10 cellular contexts compared by ENCODE assay signal in genomic region chr9:98993570-98993945, GRCh38. TPM values are rescaled to one million over a fixed set of nuclear protein-coding genes. Genes with fewer than 3 reads are reported as not detected.
DNase-seq lines count a peak whose midpoint lies in the region; ATAC-seq lines count a peak whose summit lies in the region.
"Had no signal": no experiment of that assay in that cellular context is flagged by ENCODE, and none has a peak within 500 bp of the region (broad histone marks: within the 10 kb centered on the region; RNA-seq: fewer than 3 reads in every experiment).

No MANE protein-coding gene starts in this region.

- intact Hi-C loops in activated CD4-positive, alpha-beta T cell treated with anti-CD3 and anti-CD28 coated beads, Interleukin-2, amount 10 ng/mL, durations not matched to agents 24 days and 14 days (cut with micrococcal nuclease): loop anchor here (10.0 kb wide), 1 partner anchor 149 kb away; no protein-coding TSS in a partner anchor

- H3K4me3 Mint-ChIP-seq in activated CD4-positive, alpha-beta T cell treated with anti-CD3 and anti-CD28 coated beads, Interleukin-2, amount 10 ng/mL, durations not matched to agents 24 days and 14 days: peak overlapping the region; percentile 40
- H3K4me3 Mint-ChIP-seq: activated naive CD8-positive, alpha-beta T cell treated with anti-CD3 and anti-CD28 coated beads, Interleukin-2, amount 10 ng/mL, durations not matched to agents 7 days and 5 days had no signal

- H3K79me2 ChIP-seq in trophoblast cell (ENCODE audit: control insufficient read depth, insufficient read depth, low read length, poor library complexity): no peaks in the 10 kb centered on the region

- in situ Hi-C loops in G401 (cut with HindIII; ENCODE audit: low sequenced_read_pairs): no loop called here

- no peak overlapping the region for H4K91ac ChIP-seq in trophoblast cell (ENCODE audit: low read depth, low read length)

- WGBS in trophoblast cell (ENCODE audit: extremely low coverage, insufficient coverage, insufficient read length): no CpG with 5 or more reads among the region's 6 CpGs

- no peaks in the 10 kb centered on the region for H3K9me3 Mint-ChIP-seq in activated CD4-positive, alpha-beta T cell treated with anti-CD3 and anti-CD28 coated beads, Interleukin-2, amount 10 ng/mL, durations not matched to agents 24 days and 14 days

- no peaks in the 10 kb centered on the region for H3K36me3 Mint-ChIP-seq in activated CD4-positive, alpha-beta T cell treated with anti-CD3 and anti-CD28 coated beads, Interleukin-2, amount 10 ng/mL, durations not matched to agents 24 days and 14 days (ENCODE audit: low read depth)
- H3K36me3 Mint-ChIP-seq: activated naive CD8-positive, alpha-beta T cell treated with anti-CD3 and anti-CD28 coated beads, Interleukin-2, amount 10 ng/mL, durations not matched to agents 7 days and 5 days had no signal

- H3K18ac ChIP-seq in trophoblast cell (ENCODE audit: low read length): no peak overlapping the region

- H3K4me1 ChIP-seq in trophoblast cell (ENCODE audit: control insufficient read depth in 1 of 2, insufficient read depth in 2 of 2, low read length in 2 of 2): peaks cover 5 to 14% of the 10 kb centered on the region in 2 experiments

- no peak overlapping the region for H4K12ac ChIP-seq in trophoblast cell (ENCODE audit: low read depth, low read length)

- peaks cover 10% of the 10 kb centered on the region for H3K9me3 ChIP-seq in trophoblast cell (ENCODE audit: insufficient read depth, low read depth, low read length)

- no peak overlapping the region for H3K4ac ChIP-seq in trophoblast cell (ENCODE audit: low read depth, low read length)

- no peak overlapping the region for H3K4me2 ChIP-seq in trophoblast cell (ENCODE audit: low read length)

- ATAC-seq in GM18868 (IDR thresholded peaks at IDR 0.05; ENCODE audit: unreplicated experiment) (peak; percentile 91), HG02870 (IDR thresholded peaks at IDR 0.05; ENCODE audit: unreplicated experiment) (peak; percentile 76)

- DNase-seq in activated CD4-positive, alpha-beta T cell treated with anti-CD3 and anti-CD28 coated beads, Interleukin-2, amount 10 ng/mL, durations not matched to agents 24 days and 14 days: peak; percentile 70
- DNase-seq in trophoblast cell (peak; percentile 68 to 73), G401 (ENCODE audit: low spot score) (no peak), NCI-H510A (lab: John Stamatoyannopoulos, UW) (no peak), NCI-H748 (lab: John Stamatoyannopoulos, UW; ENCODE audit: unreplicated experiment) (no peak)
- no peak for DNase-seq in stimulated activated naive CD4-positive, alpha-beta T cell treated with Interleukin-2 at 50 U/mL for 16 hours (lab: John Stamatoyannopoulos, UW)
- DNase-seq: activated naive CD8-positive, alpha-beta T cell treated with anti-CD3 and anti-CD28 coated beads, Interleukin-2, amount 10 ng/mL, durations not matched to agents 7 days and 5 days had no signal

- H3K27ac Mint-ChIP-seq in activated CD4-positive, alpha-beta T cell treated with anti-CD3 and anti-CD28 coated beads, Interleukin-2, amount 10 ng/mL, durations not matched to agents 24 days and 14 days: peak overlapping the region; percentile 73
- H3K27ac Mint-ChIP-seq: activated naive CD8-positive, alpha-beta T cell treated with anti-CD3 and anti-CD28 coated beads, Interleukin-2, amount 10 ng/mL, durations not matched to agents 7 days and 5 days had no signal

- peak overlapping the region; percentile 15 for H2AFZ ChIP-seq in trophoblast cell (ENCODE audit: insufficient read depth, low read length, poor library complexity)

- H3K23ac ChIP-seq in trophoblast cell (ENCODE audit: low read length): no peak overlapping the region

- no peaks in the 10 kb centered on the region for H3K79me1 ChIP-seq in trophoblast cell (ENCODE audit: low read length)

- no peak overlapping the region for H4K8ac ChIP-seq in trophoblast cell (ENCODE audit: low read depth, low read length)

- H3K27ac ChIP-seq in trophoblast cell (ENCODE audit: low read depth, low read length): no peak overlapping the region
- H3K27ac ChIP-seq: HL-60 had no signal

- no peak overlapping the region for H2BK120ac ChIP-seq in trophoblast cell (ENCODE audit: insufficient read depth, low read length, poor library complexity)

- H2BK5ac ChIP-seq in trophoblast cell (ENCODE audit: low read depth, low read length, poor library complexity): no peak overlapping the region

- no peaks in the 10 kb centered on the region for H3K27me3 ChIP-seq in trophoblast cell (ENCODE audit: insufficient read depth, low read length)

- no peaks in the 10 kb centered on the region for H3K36me3 ChIP-seq in trophoblast cell (ENCODE audit: control insufficient read depth in 1 of 2, insufficient read depth in 2 of 2, low read length in 2 of 2)

- H3K14ac ChIP-seq in trophoblast cell (ENCODE audit: low read length): no peak overlapping the region

- no peak overlapping the region for H3K9ac ChIP-seq in trophoblast cell (ENCODE audit: low read length)

- no peak overlapping the region for H2BK12ac ChIP-seq in trophoblast cell (ENCODE audit: low read length)

- no peak overlapping the region for H3K4me3 ChIP-seq in trophoblast cell (ENCODE audit: low read depth, low read length)

- peaks cover 23% of the 10 kb centered on the region for H3K27me3 Mint-ChIP-seq in activated CD4-positive, alpha-beta T cell treated with anti-CD3 and anti-CD28 coated beads, Interleukin-2, amount 10 ng/mL, durations not matched to agents 24 days and 14 days

- no peak overlapping the region for H2AK5ac ChIP-seq in trophoblast cell (ENCODE audit: low read length)

- peaks cover 12% of the 10 kb centered on the region for H3K4me1 Mint-ChIP-seq in activated CD4-positive, alpha-beta T cell treated with anti-CD3 and anti-CD28 coated beads, Interleukin-2, amount 10 ng/mL, durations not matched to agents 24 days and 14 days

RNA-seq across cellular contexts. Expression of gene COL15A1, which starts 49.9 kb away (rescaled TPM):
- total RNA-seq in activated CD4-positive, alpha-beta T cell treated with anti-CD3 and anti-CD28 coated beads, Interleukin-2, amount 10 ng/mL, durations not matched to agents 24 days and 14 days: 0.05 and 0.12 TPM in 2 replicates
- 0.51 and 0.57 TPM in 2 replicates for polyA plus RNA-seq in trophoblast cell (2013)
- total RNA-seq in G401 (2014; rRNA removed; shearing (Covaris generic)): not detected in 2 replicates

Comparison
In these comparisons a context has a peak if more than half of its experiments do, and no peak if none do; other contexts are left out.
1. DNase-seq: peak in activated CD4-positive, alpha-beta T cell treated with anti-CD3 and anti-CD28 coated beads, Interleukin-2, amount 10 ng/mL, durations not matched to agents 24 days and 14 days (single experiment) and trophoblast cell (2 of 2); none in G401 (single experiment), NCI-H510A (single experiment), stimulated activated naive CD4-positive, alpha-beta T cell treated with Interleukin-2 at 50 U/mL for 16 hours (single experiment) and NCI-H748 (single experiment).